25 cellular contexts compared by ENCODE assay signal in the genomic region with DNA sequence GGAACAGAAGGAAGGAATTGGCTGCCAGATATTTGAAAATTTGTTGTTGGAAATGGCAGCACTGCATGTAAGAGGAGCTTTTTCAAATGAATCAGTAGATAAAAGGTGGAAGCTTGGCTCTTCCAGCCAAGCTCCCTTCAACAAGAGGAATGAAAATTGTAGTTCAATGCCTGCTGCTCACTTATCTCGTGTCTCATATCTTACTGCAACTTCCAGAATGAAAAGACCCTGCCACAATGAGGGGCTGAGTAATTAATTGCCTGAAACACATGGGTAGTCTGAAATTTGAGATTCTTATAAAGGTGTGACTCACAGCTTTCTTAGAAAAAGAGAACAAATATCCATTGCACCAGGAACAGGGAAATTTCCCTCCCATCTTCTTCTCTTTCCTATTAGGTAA. TPM values are rescaled to one million over a fixed set of nuclear protein-coding genes. Genes with fewer than 3 reads are reported as not detected.
A peak's percentile ranks its signal among the peaks of the same experiment; 100 is the strongest.
DNase-seq lines count a peak whose midpoint lies in the region; ATAC-seq and TF ChIP-seq lines count a peak whose summit lies in the region.
"Had no signal": no experiment of that assay in that cellular context is flagged by ENCODE, and none has a peak within 500 bp of the region (broad histone marks: within the 10 kb centered on the region; RNA-seq: fewer than 3 reads in every experiment).

No MANE protein-coding gene starts in this region.

- in situ Hi-C loops in gastrocnemius medialis (cut with MboI; ENCODE audit: low sequenced_read_pairs in 4 of 4): no loop called here

- no peaks in the 10 kb centered on the region for H3K4me1 Mint-ChIP-seq in activated CD4-positive, alpha-beta T cell treated with anti-CD3 and anti-CD28 coated beads, Interleukin-2, amount 10 ng/mL, durations not matched to agents 24 days and 14 days
- H3K4me1 Mint-ChIP-seq in activated CD4-positive, alpha-beta T cell treated with anti-CD3 and anti-CD28 coated beads, Interleukin-2, amount 10 ng/mL, durations not matched to agents 7 days and 5 days: no peaks in the 10 kb centered on the region
- H3K4me1 Mint-ChIP-seq in CD4-positive, alpha-beta memory T cell: peaks cover 0 to 1% (median 0%) of the 10 kb centered on the region in 4 donors

- no peaks in the 10 kb centered on the region for H3K36me3 Mint-ChIP-seq in activated CD4-positive, alpha-beta T cell treated with anti-CD3 and anti-CD28 coated beads, Interleukin-2, amount 10 ng/mL, durations not matched to agents 24 days and 14 days (ENCODE audit: low read depth)
- no peaks in the 10 kb centered on the region for H3K36me3 Mint-ChIP-seq in activated CD4-positive, alpha-beta T cell treated with anti-CD3 and anti-CD28 coated beads, Interleukin-2, amount 10 ng/mL, durations not matched to agents 7 days and 5 days (ENCODE audit: low read depth)
- no peaks in the 10 kb centered on the region for H3K36me3 Mint-ChIP-seq in CD4-positive, alpha-beta memory T cell
- H3K36me3 Mint-ChIP-seq: CD8-positive, alpha-beta T cell had no signal

- intact Hi-C loops in activated CD4-positive, alpha-beta T cell treated with anti-CD3 and anti-CD28 coated beads, Interleukin-2, amount 10 ng/mL, durations not matched to agents 24 days and 14 days (cut with micrococcal nuclease): no loop called here
- intact Hi-C loops in CD4-positive, alpha-beta memory T cell (cut with micrococcal nuclease): no loop called here
- intact Hi-C loops in gastrocnemius medialis (cut with DNase I; ENCODE audit: low total_unique reads): no loop called here

- CTCF ChIA-PET in activated CD4-positive, alpha-beta T cell treated with anti-CD3 and anti-CD28 coated beads, Interleukin-2, amount 10 ng/mL, durations not matched to agents 7 days and 5 days (lab: Charles Lee): interaction anchor here (0.8 to 1.1 kb wide), 4 partner anchors 15 to 66 kb away, joined by 3 read pairs; no protein-coding TSS in a partner anchor
- CTCF ChIA-PET in CD4-positive, alpha-beta memory T cell (lab: Charles Lee; ENCODE audit: partially characterized antibody): interaction anchor here (1.5 to 1.6 kb wide), 2 partner anchors 17 to 175 kb away, joined by 3 to 4 read pairs; no protein-coding TSS in a partner anchor

- H3K27me3 Mint-ChIP-seq in activated CD4-positive, alpha-beta T cell treated with anti-CD3 and anti-CD28 coated beads, Interleukin-2, amount 10 ng/mL, durations not matched to agents 24 days and 14 days: peaks cover 6% of the 10 kb centered on the region
- peaks cover 10% of the 10 kb centered on the region for H3K27me3 Mint-ChIP-seq in activated CD4-positive, alpha-beta T cell treated with anti-CD3 and anti-CD28 coated beads, Interleukin-2, amount 10 ng/mL, durations not matched to agents 7 days and 5 days
- H3K27me3 Mint-ChIP-seq in CD4-positive, alpha-beta memory T cell: no peaks in the 10 kb centered on the region

- H3K4me3 ChIP-seq in CD4-positive, alpha-beta memory T cell (ENCODE audit: low read length in 2 of 2): no peak overlapping the region
- no peak overlapping the region for H3K4me3 ChIP-seq in gastrocnemius medialis
- H3K4me3 ChIP-seq: A549 had no signal

- H3K27ac Mint-ChIP-seq in activated CD4-positive, alpha-beta T cell treated with anti-CD3 and anti-CD28 coated beads, Interleukin-2, amount 10 ng/mL, durations not matched to agents 24 days and 14 days: no peak overlapping the region
- no peak overlapping the region for H3K27ac Mint-ChIP-seq in activated CD4-positive, alpha-beta T cell treated with anti-CD3 and anti-CD28 coated beads, Interleukin-2, amount 10 ng/mL, durations not matched to agents 7 days and 5 days
- H3K27ac Mint-ChIP-seq in CD4-positive, alpha-beta memory T cell: no peak overlapping the region
- H3K27ac Mint-ChIP-seq: CD8-positive, alpha-beta T cell had no signal

- H3K4me3 Mint-ChIP-seq in activated CD4-positive, alpha-beta T cell treated with anti-CD3 and anti-CD28 coated beads, Interleukin-2, amount 10 ng/mL, durations not matched to agents 24 days and 14 days: no peak overlapping the region
- no peak overlapping the region for H3K4me3 Mint-ChIP-seq in activated CD4-positive, alpha-beta T cell treated with anti-CD3 and anti-CD28 coated beads, Interleukin-2, amount 10 ng/mL, durations not matched to agents 7 days and 5 days
- H3K4me3 Mint-ChIP-seq in CD4-positive, alpha-beta memory T cell: no peak overlapping the region
- H3K4me3 Mint-ChIP-seq: CD8-positive, alpha-beta T cell had no signal

- no peaks in the 10 kb centered on the region for H3K9me3 ChIP-seq in CD4-positive, alpha-beta memory T cell (ENCODE audit: control insufficient read depth in 1 of 2, low read length in 2 of 2)
- H3K9me3 ChIP-seq in gastrocnemius medialis: no peaks in the 10 kb centered on the region
- H3K9me3 ChIP-seq: A549, Caco-2 had no signal

- no peak for TF ChIP-seq POLR2A in gastrocnemius medialis (IDR thresholded peaks at IDR 0.05)

- H3K27ac ChIP-seq in CD4-positive, alpha-beta memory T cell (ENCODE audit: low read depth, low read length): no peak overlapping the region
- no peak overlapping the region for H3K27ac ChIP-seq in gastrocnemius medialis
- H3K27ac ChIP-seq: A549, RWPE1 had no signal

- ATAC-seq in gastrocnemius medialis: no peak
- ATAC-seq: A549; CD8-positive, alpha-beta T cell; HepG2; Panc1 had no signal

- H3K9me3 Mint-ChIP-seq in activated CD4-positive, alpha-beta T cell treated with anti-CD3 and anti-CD28 coated beads, Interleukin-2, amount 10 ng/mL, durations not matched to agents 24 days and 14 days: no peaks in the 10 kb centered on the region
- no peaks in the 10 kb centered on the region for H3K9me3 Mint-ChIP-seq in activated CD4-positive, alpha-beta T cell treated with anti-CD3 and anti-CD28 coated beads, Interleukin-2, amount 10 ng/mL, durations not matched to agents 7 days and 5 days
- no peaks in the 10 kb centered on the region for H3K9me3 Mint-ChIP-seq in CD4-positive, alpha-beta memory T cell
- H3K9me3 Mint-ChIP-seq: CD8-positive, alpha-beta T cell had no signal

- no peaks in the 10 kb centered on the region for H3K4me1 ChIP-seq in CD4-positive, alpha-beta memory T cell (ENCODE audit: insufficient read depth, low read length)
- H3K4me1 ChIP-seq in gastrocnemius medialis: no peaks in the 10 kb centered on the region
- H3K4me1 ChIP-seq: A549, Caco-2 had no signal

- no peaks in the 10 kb centered on the region for H3K36me3 ChIP-seq in CD4-positive, alpha-beta memory T cell (ENCODE audit: insufficient read depth, low read length)
- no peaks in the 10 kb centered on the region for H3K36me3 ChIP-seq in gastrocnemius medialis

- H3K27me3 ChIP-seq in CD4-positive, alpha-beta memory T cell (ENCODE audit: insufficient read depth, low read length): no peaks in the 10 kb centered on the region
- H3K27me3 ChIP-seq in gastrocnemius medialis: no peaks in the 10 kb centered on the region

- POLR2A ChIA-PET in activated CD4-positive, alpha-beta T cell treated with anti-CD3 and anti-CD28 coated beads, Interleukin-2, amount 10 ng/mL, durations not matched to agents 7 days and 5 days (lab: Charles Lee): no interaction called here
- POLR2A ChIA-PET in CD4-positive, alpha-beta memory T cell (lab: Charles Lee; ENCODE audit: partially characterized antibody): no interaction called here

- TF ChIP-seq CTCF in gastrocnemius medialis (IDR thresholded peaks at IDR 0.05 in 4 of 5, conservative IDR thresholded peaks at IDR 0.05 in 1 of 5): no peak

- peak; percentile 10 for DNase-seq in activated CD4-positive, alpha-beta T cell treated with anti-CD3 and anti-CD28 coated beads, Interleukin-2, amount 10 ng/mL, durations not matched to agents 24 days and 14 days
- DNase-seq in activated CD4-positive, alpha-beta T cell treated with anti-CD3 and anti-CD28 coated beads, Interleukin-2, amount 10 ng/mL, durations not matched to agents 7 days and 5 days: no peak
- peak; percentile 42 for DNase-seq in NCI-H226
- DNase-seq in astrocyte of the hippocampus (ENCODE audit: low read depth, low spot score): peak; percentile 52
- DNase-seq in MV-4-11 (lab: John Stamatoyannopoulos, UW): no peak
- no peak for DNase-seq in CD4-positive, alpha-beta memory T cell
- no peak for DNase-seq in gastrocnemius medialis
- DNase-seq: C1 segment of cervical spinal cord; Caco-2; CD8-positive, alpha-beta T cell; DMS79 treated with DMSO at 0.1 percent for 48 hours; KBM-7; NCI-H1092; NCI-H1417 treated with DMSO at 0.1 percent for 48 hours; NCI-H1694 treated with DMSO at 0.1 percent for 48 hours; NCI-H2081; NCI-H446 treated with DMSO at 0.1 percent for 48 hours; NCI-H526; SHP77 had no signal

RNA-seq across cellular contexts. Expression of a gene that starts 53.0 kb away (rescaled TPM):
- total RNA-seq in activated CD4-positive, alpha-beta T cell treated with anti-CD3 and anti-CD28 coated beads, Interleukin-2, amount 10 ng/mL, durations not matched to agents 24 days and 14 days: not detected in 2 replicates
- not detected for total RNA-seq in activated CD4-positive, alpha-beta T cell treated with anti-CD3 and anti-CD28 coated beads, Interleukin-2, amount 10 ng/mL, durations not matched to agents 7 days and 5 days
- not detected for total RNA-seq in CD4-positive, alpha-beta memory T cell
- not detected for polyA plus RNA-seq in CD4-positive, alpha-beta memory T cell
- 1 to 10 TPM in 1 of 4 donors, under 1 TPM in 3; 0.66 to 2.4 (median 0.89) TPM for total RNA-seq in gastrocnemius medialis
- total RNA-seq: Caco-2; CD8-positive, alpha-beta T cell; HepG2; HT-29; T-helper 1 cell treated with Interleukin-12 subunit alpha and Interleukin-12 subunit beta and Interleukin-4 antibody, amounts not matched to agents 30 ng/mL and 1 ng/mL, for 36 hours had no signal
- polyA plus RNA-seq: HepG2 had no signal

Comparison
In these comparisons a context has a peak if more than half of its experiments do, and no peak if none do; other contexts are left out.
1. DNase-seq: peak in activated CD4-positive, alpha-beta T cell treated with anti-CD3 and anti-CD28 coated beads, Interleukin-2, amount 10 ng/mL, durations not matched to agents 24 days and 14 days (single experiment), NCI-H226 (single experiment) and astrocyte of the hippocampus (single experiment); none in activated CD4-positive, alpha-beta T cell treated with anti-CD3 and anti-CD28 coated beads, Interleukin-2, amount 10 ng/mL, durations not matched to agents 7 days and 5 days (single experiment), MV-4-11 (single experiment), CD4-positive, alpha-beta memory T cell (0 of 5) and gastrocnemius medialis (0 of 2).